In the genomic region with DNA sequence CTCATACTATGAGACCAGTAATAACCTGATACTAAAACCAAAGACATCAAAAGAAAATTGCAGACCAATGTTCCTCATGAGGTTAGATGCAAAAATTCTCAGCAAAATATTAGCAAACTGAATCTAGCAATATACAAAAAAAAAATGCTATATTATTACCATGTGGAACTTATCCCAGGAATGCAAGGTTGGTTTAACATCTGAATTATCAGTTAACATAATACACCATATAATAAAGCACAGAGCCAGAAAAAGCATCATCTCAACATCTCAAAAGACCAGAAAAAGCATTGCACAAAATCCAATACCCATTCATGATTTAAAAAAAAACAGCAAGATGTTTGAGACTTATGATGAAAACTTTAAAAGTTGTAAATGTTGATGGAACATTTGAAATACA, we compare ENCODE assay signal across 29 cellular contexts.
"Had no signal": no experiment of that assay in that cellular context is flagged by ENCODE, and none has a peak within 500 bp of the region (broad histone marks: within the 10 kb centered on the region; RNA-seq: fewer than 3 reads in every experiment).

No MANE protein-coding gene starts in this region.

- H3K9ac ChIP-seq: parathyroid adenoma had no signal

- H3K36me3 Mint-ChIP-seq: stimulated activated effector memory CD8-positive, alpha-beta T cell treated with anti-CD3 and anti-CD28 coated beads, Interleukin-12 subunit alpha, Interleukin-12 subunit beta, amount 100 ng/mL, for 72 hours; type B pancreatic cell had no signal

- H3K27me3 Mint-ChIP-seq: naive thymus-derived CD8-positive, alpha-beta T cell; stimulated activated naive B cell treated with anti-CD40 and anti-IgM and Interleukin-4, amounts not matched to agents 10 μg/mL and 1 μg/mL and 100 μg/mL, for 72 hours; stimulated activated naive CD8-positive, alpha-beta T cell treated with anti-CD3 and anti-CD28 coated beads, Interleukin-15, Interleukin-2, amounts not matched to agents 100 ng/mL and 50 ng/mL, for 24 hours had no signal

- H3K9me3 ChIP-seq: testis had no signal

- ATAC-seq: naive thymus-derived CD8-positive, alpha-beta T cell; natural killer cell treated with Interleukin-12 subunit alpha and Interleukin-12 subunit beta and Interleukin-15 and Interleukin-18, amount 100 ng/mL, for 72 hours; psoas muscle; right cardiac atrium; right lobe of liver; stimulated activated effector memory CD8-positive, alpha-beta T cell treated with anti-CD3 and anti-CD28 coated beads, Interleukin-12 subunit alpha, Interleukin-12 subunit beta, amount 100 ng/mL, for 72 hours; stimulated activated naive B cell treated with anti-CD40 and anti-IgM and Interleukin-4, amounts not matched to agents 10 μg/mL and 1 μg/mL and 100 μg/mL, for 72 hours; upper lobe of right lung had no signal

- H3K4me1 Mint-ChIP-seq: nephron progenitor cell; neural crest cell; stimulated activated effector memory CD8-positive, alpha-beta T cell treated with anti-CD3 and anti-CD28 coated beads, Interleukin-12 subunit alpha, Interleukin-12 subunit beta, amount 100 ng/mL, for 72 hours had no signal

- H3K79me2 ChIP-seq: parathyroid adenoma had no signal

- H3K4me1 ChIP-seq: psoas muscle, sigmoid colon, stomach, testis, tibial artery, upper lobe of right lung, uterus had no signal

- H3K27ac Mint-ChIP-seq: naive thymus-derived CD8-positive, alpha-beta T cell; natural killer cell treated with Interleukin-12 subunit alpha and Interleukin-12 subunit beta and Interleukin-15 and Interleukin-18, amount 100 ng/mL, for 72 hours; nephron progenitor cell; progenitor cell of endocrine pancreas; stimulated activated effector memory CD8-positive, alpha-beta T cell treated with anti-CD3 and anti-CD28 coated beads, Interleukin-12 subunit alpha, Interleukin-12 subunit beta, amount 100 ng/mL, for 72 hours; stimulated activated naive B cell treated with anti-CD40 and anti-IgM and Interleukin-4, amounts not matched to agents 10 μg/mL and 1 μg/mL and 100 μg/mL, for 72 hours; stimulated activated naive CD8-positive, alpha-beta T cell treated with anti-CD3 and anti-CD28 coated beads, Interleukin-15, Interleukin-2, amounts not matched to agents 100 ng/mL and 50 ng/mL, for 24 hours; type B pancreatic cell had no signal

- H3K27me3 ChIP-seq: neutrophil, right lobe of liver, sigmoid colon, stomach, testis, tibial artery, transverse colon, upper lobe of right lung, uterus had no signal

- H3K4me3 Mint-ChIP-seq: naive thymus-derived CD8-positive, alpha-beta T cell; natural killer cell treated with Interleukin-12 subunit alpha and Interleukin-12 subunit beta and Interleukin-15 and Interleukin-18, amount 100 ng/mL, for 72 hours; nephron progenitor cell; neural crest cell; stimulated activated effector memory CD8-positive, alpha-beta T cell treated with anti-CD3 and anti-CD28 coated beads, Interleukin-12 subunit alpha, Interleukin-12 subunit beta, amount 100 ng/mL, for 72 hours; stimulated activated naive B cell treated with anti-CD40 and anti-IgM and Interleukin-4, amounts not matched to agents 10 μg/mL and 1 μg/mL and 100 μg/mL, for 72 hours; stimulated activated naive CD8-positive, alpha-beta T cell treated with anti-CD3 and anti-CD28 coated beads, Interleukin-15, Interleukin-2, amounts not matched to agents 100 ng/mL and 50 ng/mL, for 24 hours; type B pancreatic cell had no signal

- H3K36me3 ChIP-seq: neutrophil, right lobe of liver, sigmoid colon, stomach, transverse colon, upper lobe of right lung had no signal

- DNase-seq: naive thymus-derived CD8-positive, alpha-beta T cell; nephron progenitor cell; nucleus accumbens; posterior cingulate gyrus; psoas muscle; right cardiac atrium; right lobe of liver; sigmoid colon; small intestine; stimulated activated CD4-positive, alpha-beta T cell treated with anti-CD3 and anti-CD28 coated beads, Interleukin-15, amount 100 ng/mL, for 24 hours; stimulated activated CD4-positive, alpha-beta T cell treated with anti-CD3 and anti-CD28 coated beads, Interleukin-2, amount 100 ng/mL, for 24 hours; stimulated activated CD4-positive, alpha-beta T cell treated with anti-CD3 and anti-CD28 coated beads, Interleukin-2, amount 100 ng/mL, for 48 hours; stimulated activated CD4-positive, alpha-beta T cell treated with anti-CD3 and anti-CD28 coated beads, Interleukin-4, amount 100 ng/mL, for 24 hours; stimulated activated naive B cell treated with anti-CD40 and anti-IgM and Interleukin-4, amounts not matched to agents 10 μg/mL and 1 μg/mL and 100 μg/mL, for 72 hours; stimulated activated naive CD4-positive, alpha-beta T cell treated with Interleukin-2 at 50 U/mL for 16 hours; stomach; testis; tibial artery; transverse colon; upper lobe of right lung; uterus had no signal

- H2AFZ ChIP-seq: parathyroid adenoma had no signal

- H3K4me3 ChIP-seq: psoas muscle, right lobe of liver, sigmoid colon, stomach, testis, tibial artery, transverse colon, upper lobe of right lung, uterus had no signal

- H3K27ac ChIP-seq: neutrophil, parathyroid adenoma, psoas muscle, right lobe of liver, sigmoid colon, stomach, testis, tibial artery, transverse colon, upper lobe of right lung, uterus had no signal
